11 cellular contexts compared by ENCODE assay signal in the genomic region with DNA sequence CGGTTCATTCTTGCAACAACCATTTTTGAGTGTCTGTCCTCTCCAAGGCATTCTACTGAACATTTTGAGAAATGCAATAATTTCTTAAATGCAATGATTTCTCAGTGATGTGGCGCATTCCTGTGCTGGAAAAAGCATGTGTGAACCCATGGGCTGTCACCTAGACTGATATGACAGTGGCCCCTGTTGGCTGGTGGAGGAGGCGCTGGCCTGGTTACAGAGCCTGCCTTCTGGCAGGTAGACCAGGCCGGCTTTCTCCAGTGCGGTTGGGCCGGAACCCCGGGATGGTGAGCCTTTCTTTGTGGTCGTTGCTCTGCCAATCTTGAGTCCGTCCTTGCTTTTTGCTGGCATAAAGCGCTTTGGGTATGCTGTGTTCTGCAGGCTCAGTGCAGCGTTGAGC. TPM values are rescaled to one million over a fixed set of nuclear protein-coding genes. Genes with fewer than 3 reads are reported as not detected.
DNase-seq lines count a peak whose midpoint lies in the region; ATAC-seq, FAIRE-seq and TF ChIP-seq lines count a peak whose summit lies in the region.
"Had no signal": no experiment of that assay in that cellular context is flagged by ENCODE, and none has a peak within 500 bp of the region (broad histone marks: within the 10 kb centered on the region; RNA-seq: fewer than 3 reads in every experiment).

No MANE protein-coding gene starts in this region.

- H3K4me1 ChIP-seq in neural progenitor cell: no peaks in the 10 kb centered on the region

- no peaks in the 10 kb centered on the region for H3K9me3 ChIP-seq in neural progenitor cell (ENCODE audit: low read depth)

- no peaks in the 10 kb centered on the region for H3F3A ChIP-seq in neural progenitor cell (ENCODE audit: low read depth)

- H3K27me3 Mint-ChIP-seq in chondrocyte (ENCODE audit: low read depth) (no peaks in the 10 kb centered on the region), neural progenitor cell (ENCODE audit: insufficient read depth, low read depth) (peaks cover 6% of the 10 kb centered on the region)
- H3K27me3 Mint-ChIP-seq: activated naive CD4-positive, alpha-beta T cell treated with anti-CD3 and anti-CD28 coated beads, Interleukin-2, amount 50 U/mL, for 24 hours had no signal

- H3K9ac ChIP-seq in neural progenitor cell: no peak overlapping the region

- no peak overlapping the region for H3K4me2 ChIP-seq in neural progenitor cell

- in situ Hi-C loops in G401 (cut with HindIII; ENCODE audit: low sequenced_read_pairs): no loop called here

- TF ChIP-seq POLR2A in NB4 (IDR thresholded peaks at IDR 0.05; ENCODE audit: extremely low read depth, insufficient read length): no peak
- no peak for TF ChIP-seq POLR2A in GM12891 (IDR thresholded peaks at IDR 0.05; ENCODE audit: low read depth, low read length)

- H3K27ac Mint-ChIP-seq in chondrocyte (ENCODE audit: unreplicated experiment) (no peak overlapping the region), neural progenitor cell (no peak overlapping the region)

- DNase-seq in G401 (ENCODE audit: low spot score) (peak; percentile 90), NB4 (ENCODE audit: low read depth) (peak; percentile 34), chondrocyte (ENCODE audit: low spot score) (no peak), neural progenitor cell (ENCODE audit: low spot score) (peak; percentile 44), superior temporal gyrus (ENCODE audit: extremely low spot score) (no peak), GM12891 (ENCODE audit: insufficient read length, low spot score) (no peak), omental fat pad (ENCODE audit: low spot score) (no peak)
- DNase-seq: SHP77 treated with DMSO at 0.1 percent for 48 hours had no signal

- peak overlapping the region; percentile 72 for H2AFZ ChIP-seq in neural progenitor cell (replicated peaks)

- no peak overlapping the region for H3K4me3 ChIP-seq in NB4 (ENCODE audit: low read depth, low read length)
- H3K4me3 ChIP-seq in neural progenitor cell: no peak overlapping the region
- H3K4me3 ChIP-seq: skin epidermis had no signal

- TF ChIP-seq CTCF in NB4 (IDR thresholded peaks at IDR 0.05; ENCODE audit: low read depth, low read length) (no peak), chondrocyte (IDR thresholded peaks at IDR 0.05) (peak; percentile 33), neural progenitor cell (IDR thresholded peaks at IDR 0.05) (peak; percentile 48), omental fat pad (IDR thresholded peaks at IDR 0.05) (no peak)

- H3K4me1 Mint-ChIP-seq in chondrocyte (ENCODE audit: low read depth) (peaks cover 20% of the 10 kb centered on the region), neural progenitor cell (no peaks in the 10 kb centered on the region)

- H4K20me1 ChIP-seq in neural progenitor cell (ENCODE audit: low read depth): no peaks in the 10 kb centered on the region

- no peak overlapping the region for H3K4me3 Mint-ChIP-seq in chondrocyte (ENCODE audit: unreplicated experiment)
- no peak overlapping the region for H3K4me3 Mint-ChIP-seq in neural progenitor cell
- H3K4me3 Mint-ChIP-seq: activated naive CD4-positive, alpha-beta T cell treated with anti-CD3 and anti-CD28 coated beads, Interleukin-2, amount 50 U/mL, for 24 hours had no signal

- H3K36me3 ChIP-seq in neural progenitor cell: no peaks in the 10 kb centered on the region

- no peak overlapping the region for H3K27ac ChIP-seq in neural progenitor cell

- peaks cover 5% of the 10 kb centered on the region for H3K9me3 Mint-ChIP-seq in chondrocyte (ENCODE audit: low read depth)
- peaks cover 14% of the 10 kb centered on the region for H3K9me3 Mint-ChIP-seq in neural progenitor cell
- H3K9me3 Mint-ChIP-seq: activated naive CD4-positive, alpha-beta T cell treated with anti-CD3 and anti-CD28 coated beads, Interleukin-2, amount 50 U/mL, for 24 hours had no signal

- H3K36me3 Mint-ChIP-seq in chondrocyte (ENCODE audit: low read depth) (no peaks in the 10 kb centered on the region), neural progenitor cell (no peaks in the 10 kb centered on the region)

- no peaks in the 10 kb centered on the region for H3K79me2 ChIP-seq in neural progenitor cell (ENCODE audit: low read depth)

- FAIRE-seq in GM12891 (lab: Jason Lieb, UNC): no peak

- ATAC-seq in HG02973 (IDR thresholded peaks at IDR 0.05; ENCODE audit: unreplicated experiment) (no peak), omental fat pad (ENCODE audit: low FRiP score) (no peak)

- no peaks in the 10 kb centered on the region for H3K27me3 ChIP-seq in neural progenitor cell

TF ChIP-seq in GM12891, 5 proteins besides CTCF, POLR2A, EP300 and RAD21:
- TF ChIP-seq PAX5 (IDR thresholded peaks at IDR 0.05; ENCODE audit: insufficient read depth, low read length, severe bottlenecking): no peak
- no peak for TF ChIP-seq POU2F2 (IDR thresholded peaks at IDR 0.05; ENCODE audit: low read depth, low read length)
- TF ChIP-seq SPI1 (IDR thresholded peaks at IDR 0.05; ENCODE audit: low read depth, low read length): no peak
- TF ChIP-seq TAF1 (IDR thresholded peaks at IDR 0.05; ENCODE audit: low read depth, low read length): no peak
- TF ChIP-seq POLR2AphosphoS5 (IDR thresholded peaks at IDR 0.05; ENCODE audit: low read depth, low read length): no peak

RNA-seq across cellular contexts. Expression of a gene that starts 33.7 kb away (rescaled TPM):
- 0.03 and 0.31 TPM in 2 replicates for total RNA-seq in G401 (2014; rRNA removed; shearing (Covaris generic))
- total RNA-seq in chondrocyte: 7.8 to 10.6 TPM (median 8.0 TPM) in 3 replicates
- 0.06 and 0.15 TPM in 2 replicates for total RNA-seq in neural progenitor cell (ENCODE audit: low replicate concordance)
- 3.3 TPM for polyA plus RNA-seq in GM12891 (2012; ENCODE audit: low read depth, missing spikeins)
- 10 to 100 TPM; 11.6 to 18.4 (median 13.7) TPM for total RNA-seq in omental fat pad

RNA-seq across cellular contexts. Expression of a gene that starts 35.4 kb away (rescaled TPM):
- 1.2 and 2.0 TPM in 2 replicates for total RNA-seq in G401 (2014; rRNA removed; shearing (Covaris generic))
- 8.9 to 10.4 TPM (median 10.3 TPM) in 3 replicates for total RNA-seq in chondrocyte
- 7.5 and 13.0 TPM in 2 replicates for total RNA-seq in neural progenitor cell (ENCODE audit: low replicate concordance)
- polyA plus RNA-seq in GM12891 (2012; ENCODE audit: low read depth, missing spikeins): 23.2 TPM
- total RNA-seq in omental fat pad: 10 to 100 TPM; 16.9 to 24.3 (median 21.1) TPM

Comparison
In these comparisons a context has a peak if more than half of its experiments do, and no peak if none do; other contexts are left out.
1. DNase-seq: peak in G401 (single experiment), NB4 (single experiment) and neural progenitor cell (single experiment); none in chondrocyte (single experiment), superior temporal gyrus (single experiment), GM12891 (single experiment) and omental fat pad (single experiment).
2. CTCF ChIP-seq: peak in chondrocyte (single experiment) and neural progenitor cell (single experiment); none in NB4 (single experiment) and omental fat pad (0 of 3).